ENCODE assay signal across 11 cellular contexts in the genomic region with DNA sequence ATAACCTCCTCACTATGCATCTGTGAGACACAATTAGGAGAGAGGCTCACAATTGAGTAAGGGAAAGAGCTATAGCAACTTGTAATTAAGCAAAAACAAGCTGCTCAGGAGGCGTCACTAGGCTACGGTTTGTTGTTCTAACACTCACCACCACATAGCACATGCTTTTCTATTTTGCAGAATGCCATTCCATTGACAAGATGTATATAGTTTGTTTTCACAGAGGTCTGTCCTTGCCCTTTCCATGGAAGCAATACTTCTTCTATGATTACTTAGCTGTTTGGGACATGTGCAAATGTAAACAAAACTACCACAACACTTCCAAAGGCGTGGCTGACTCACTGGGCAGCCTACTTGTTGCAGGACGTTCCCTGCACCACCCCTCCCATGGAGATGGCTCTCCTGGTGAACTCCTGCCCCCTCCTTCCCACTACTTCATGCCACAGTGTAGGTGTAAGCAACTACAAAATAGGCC. TPM values are rescaled to one million over a fixed set of nuclear protein-coding genes. Genes with fewer than 3 reads are reported as not detected.
DNase-seq lines count a peak whose midpoint lies in the region; ATAC-seq and TF ChIP-seq lines count a peak whose summit lies in the region.
"Had no signal": no experiment of that assay in that cellular context is flagged by ENCODE, and none has a peak within 500 bp of the region (broad histone marks: within the 10 kb centered on the region; RNA-seq: fewer than 3 reads in every experiment).

No MANE protein-coding gene starts in this region.

- H3K4me3 ChIP-seq in smooth muscle cell: no peak overlapping the region
- H3K4me3 ChIP-seq: sigmoid colon had no signal

- peak overlapping the region; percentile 99 for H3K27ac ChIP-seq in smooth muscle cell (ENCODE audit: low read depth)
- H3K27ac ChIP-seq: sigmoid colon had no signal

- H3K36me3 Mint-ChIP-seq in stimulated activated effector memory CD8-positive, alpha-beta T cell treated with anti-CD3 and anti-CD28 coated beads, Interleukin-12 subunit alpha, Interleukin-12 subunit beta, amount 100 ng/mL, for 72 hours: no peaks in the 10 kb centered on the region

- no peaks in the 10 kb centered on the region for H4K20me1 ChIP-seq in smooth muscle cell (ENCODE audit: low read depth)

- H2AFZ ChIP-seq in smooth muscle cell (ENCODE audit: low read depth): no peak overlapping the region

- H3K4me2 ChIP-seq in smooth muscle cell: peak overlapping the region; percentile 68

- H3K4me1 Mint-ChIP-seq in stimulated activated effector memory CD8-positive, alpha-beta T cell treated with anti-CD3 and anti-CD28 coated beads, Interleukin-12 subunit alpha, Interleukin-12 subunit beta, amount 100 ng/mL, for 72 hours: no peaks in the 10 kb centered on the region

- H3K9ac ChIP-seq in smooth muscle cell (ENCODE audit: low read depth): peak overlapping the region; percentile 93

- no peak overlapping the region for H3K4me3 Mint-ChIP-seq in stimulated activated effector memory CD8-positive, alpha-beta T cell treated with anti-CD3 and anti-CD28 coated beads, Interleukin-12 subunit alpha, Interleukin-12 subunit beta, amount 100 ng/mL, for 72 hours

- H3K9me3 Mint-ChIP-seq in stimulated activated effector memory CD8-positive, alpha-beta T cell treated with anti-CD3 and anti-CD28 coated beads, Interleukin-12 subunit alpha, Interleukin-12 subunit beta, amount 100 ng/mL, for 72 hours: no peaks in the 10 kb centered on the region

- 24% methylated on average over 4 of the region's 4 CpGs for WGBS in smooth muscle cell (ENCODE audit: low lambda C conversion rate)

- DNase-seq in NCI-H1417 (lab: John Stamatoyannopoulos, UW): peak in 2 of 3 experiments; percentile 34 to 68
- DNase-seq in NCI-H1417 treated with DMSO at 0.1 percent for 48 hours (lab: John Stamatoyannopoulos, UW): no peak
- peak; percentile 42 for DNase-seq in T1000 (lab: John Stamatoyannopoulos, UW)
- DNase-seq in Right ventricle myocardium superior: no peak
- DNase-seq in smooth muscle cell (lab: John Stamatoyannopoulos, UW; ENCODE audit: unreplicated experiment): peak; percentile 1
- DNase-seq in UCSD-AML1 (lab: John Stamatoyannopoulos, UW; ENCODE audit: unreplicated experiment): no peak
- no peak for DNase-seq in stimulated activated effector memory CD8-positive, alpha-beta T cell treated with anti-CD3 and anti-CD28 coated beads, Interleukin-12 subunit alpha, Interleukin-12 subunit beta, amount 100 ng/mL, for 72 hours (ENCODE audit: low spot score in 2 of 2)
- DNase-seq: NCI-H187, sigmoid colon had no signal

- no peaks in the 10 kb centered on the region for H3K79me2 ChIP-seq in smooth muscle cell (ENCODE audit: low read depth)

- H3K27ac Mint-ChIP-seq in stimulated activated effector memory CD8-positive, alpha-beta T cell treated with anti-CD3 and anti-CD28 coated beads, Interleukin-12 subunit alpha, Interleukin-12 subunit beta, amount 100 ng/mL, for 72 hours: no peak overlapping the region

- intact Hi-C loops in Right ventricle myocardium superior (cut with DNase I): no loop called here

- H3F3A ChIP-seq in smooth muscle cell (ENCODE audit: low read depth): no peaks in the 10 kb centered on the region

- ATAC-seq in Right ventricle myocardium superior (ENCODE audit: poor library complexity) (peak; percentile 80), HG03571 (IDR thresholded peaks at IDR 0.05; ENCODE audit: unreplicated experiment) (no peak)
- ATAC-seq in stimulated activated effector memory CD8-positive, alpha-beta T cell treated with anti-CD3 and anti-CD28 coated beads, Interleukin-12 subunit alpha, Interleukin-12 subunit beta, amount 100 ng/mL, for 72 hours: no peak
- ATAC-seq: SK-N-SH treated with all-trans-retinoic acid at 6 μM for 48 hours had no signal

- no peak for TF ChIP-seq CTCF in smooth muscle cell (IDR thresholded peaks at IDR 0.05; ENCODE audit: borderline replicate concordance, insufficient read depth, poor library complexity, severe bottlenecking)

- H3K9me3 ChIP-seq in smooth muscle cell (replicated peaks; ENCODE audit: low read depth): no peaks in the 10 kb centered on the region
- H3K9me3 ChIP-seq: sigmoid colon had no signal

- no peaks in the 10 kb centered on the region for H3K27me3 ChIP-seq in smooth muscle cell (ENCODE audit: low read depth)
- H3K27me3 ChIP-seq: sigmoid colon had no signal

- no peaks in the 10 kb centered on the region for H3K36me3 ChIP-seq in smooth muscle cell (ENCODE audit: low read depth)
- H3K36me3 ChIP-seq: sigmoid colon had no signal

- peaks cover 4% of the 10 kb centered on the region for H3K4me1 ChIP-seq in smooth muscle cell (ENCODE audit: low read depth)

RNA-seq across cellular contexts. Expression of a gene that starts 33.9 kb away (rescaled TPM):
- 4.6 TPM for total RNA-seq in Right ventricle myocardium superior
- not detected in 2 replicates for total RNA-seq in smooth muscle cell
- not detected in 2 replicates for polyA plus RNA-seq in smooth muscle cell
- total RNA-seq: sigmoid colon had no signal

Comparison
In these comparisons a context has a peak if more than half of its experiments do, and no peak if none do; other contexts are left out.
1. DNase-seq: peak in NCI-H1417 (2 of 3), T1000 (single experiment) and smooth muscle cell (single experiment); none in NCI-H1417 treated with DMSO at 0.1 percent for 48 hours (single experiment), Right ventricle myocardium superior (single experiment), UCSD-AML1 (single experiment) and stimulated activated effector memory CD8-positive, alpha-beta T cell treated with anti-CD3 and anti-CD28 coated beads, Interleukin-12 subunit alpha, Interleukin-12 subunit beta, amount 100 ng/mL, for 72 hours (0 of 2).